In genomic region chr5:61167382-61167781, GRCh38 we compare ENCODE assay signal across 8 cellular contexts. TPM values are rescaled to one million over a fixed set of nuclear protein-coding genes. Genes with fewer than 3 reads are reported as not detected.
A peak's percentile ranks its signal among the peaks of the same experiment; 100 is the strongest.
DNase-seq lines count a peak whose midpoint lies in the region; ATAC-seq and TF ChIP-seq lines count a peak whose summit lies in the region.

No MANE protein-coding gene starts in this region.

- no peak overlapping the region for H3K14ac ChIP-seq in neuronal stem cell (ENCODE audit: low read length)

- H3K36me3 ChIP-seq in Karpas-422 (ENCODE audit: insufficient read depth, low read length) (no peaks in the 10 kb centered on the region), neuronal stem cell (replicated peaks in 1 of 2; ENCODE audit: control insufficient read depth in 2 of 2, insufficient read depth in 2 of 2, low read length in 2 of 2) (peaks cover 0 to 6% of the 10 kb centered on the region in 2 donors)

- TF ChIP-seq CTCF in chondrocyte (IDR thresholded peaks at IDR 0.05) (peak; percentile 81), neural crest cell (conservative IDR thresholded peaks at IDR 0.05) (peak; percentile 36), coronary artery (IDR thresholded peaks at IDR 0.05) (no peak)

- H3K18ac ChIP-seq in neuronal stem cell (ENCODE audit: low read length) = no peak overlapping the region

- ATAC-seq in GM21526 (IDR thresholded peaks at IDR 0.05; ENCODE audit: low FRiP score, unreplicated experiment) (no peak), HG02642 (IDR thresholded peaks at IDR 0.05; ENCODE audit: poor library complexity, unreplicated experiment) (no peak)

- no peak overlapping the region for H2BK15ac ChIP-seq in neuronal stem cell (ENCODE audit: low read length)

- H4K91ac ChIP-seq in neuronal stem cell (ENCODE audit: low read depth, low read length, poor library complexity) = no peak overlapping the region

- H3K9me3 Mint-ChIP-seq in chondrocyte (ENCODE audit: low read depth) (no peaks in the 10 kb centered on the region), neural crest cell (no peaks in the 10 kb centered on the region)

- H3K27ac ChIP-seq in Karpas-422 (ENCODE audit: low read length) = no peak overlapping the region
- no peak overlapping the region for H3K27ac ChIP-seq in coronary artery
- no peak overlapping the region for H3K27ac ChIP-seq in neuronal stem cell (replicated peaks; ENCODE audit: low read length)

- peaks cover 9% of the 10 kb centered on the region; the same call in 1 of the 2 replicates for H3K79me2 ChIP-seq in Karpas-422 (ENCODE audit: low read length)

- H4K20me1 ChIP-seq in Karpas-422 (ENCODE audit: insufficient read depth, low read depth, low read length) = peaks cover 6% of the 10 kb centered on the region

- H3K23ac ChIP-seq in neuronal stem cell (ENCODE audit: low read depth, low read length, poor library complexity) = no peak overlapping the region

- H3K4me2 ChIP-seq in Karpas-422 (ENCODE audit: low read depth, low read length, poor library complexity, severe bottlenecking) (no peak overlapping the region), neuronal stem cell (ENCODE audit: insufficient read depth, low read length, poor library complexity, severe bottlenecking) (no peak overlapping the region)

- H3K4me1 ChIP-seq in Karpas-422 (ENCODE audit: low read length) (peaks cover 11% of the 10 kb centered on the region), neuronal stem cell (ENCODE audit: control insufficient read depth in 2 of 2, insufficient read depth in 1 of 2, low read depth in 1 of 2, low read length in 2 of 2) (no peaks in the 10 kb centered on the region)

- no peaks in the 10 kb centered on the region for H3K9me2 ChIP-seq in Karpas-422 (replicated peaks; ENCODE audit: insufficient read depth, low read length)

- peaks cover 2% of the 10 kb centered on the region for H3K79me1 ChIP-seq in neuronal stem cell (ENCODE audit: low read depth, low read length)

- H4K8ac ChIP-seq in neuronal stem cell (ENCODE audit: low read depth, low read length) = no peak overlapping the region

- no peak overlapping the region for H2BK12ac ChIP-seq in neuronal stem cell (ENCODE audit: low read length)

- H3K27me3 ChIP-seq in Karpas-422 (ENCODE audit: low read length) (no peaks in the 10 kb centered on the region), neuronal stem cell (ENCODE audit: control insufficient read depth in 3 of 3, insufficient read depth in 3 of 3, low read depth in 1 of 3, low read length in 3 of 3) (no peaks in the 10 kb centered on the region)

- H3K9ac ChIP-seq in Karpas-422 (ENCODE audit: low read length) (no peak overlapping the region), neuronal stem cell (ENCODE audit: low read depth, low read length, poor library complexity) (no peak overlapping the region)

- H2AFZ ChIP-seq in Karpas-422 (ENCODE audit: low read length) (no peak overlapping the region), neuronal stem cell (ENCODE audit: low read length) (no peak overlapping the region)

- H3K9me3 ChIP-seq in Karpas-422 (ENCODE audit: low read length) (no peaks in the 10 kb centered on the region), neuronal stem cell (replicated peaks in 1 of 2; ENCODE audit: control insufficient read depth in 2 of 2, insufficient read depth in 1 of 2, low read depth in 1 of 2, low read length in 2 of 2) (peaks cover 0 to 12% of the 10 kb centered on the region in 2 donors)

- H3K4me1 Mint-ChIP-seq in chondrocyte (ENCODE audit: low read depth) (peaks cover 17% of the 10 kb centered on the region), neural crest cell (peaks cover 24% of the 10 kb centered on the region)

- H3K4me3 Mint-ChIP-seq in chondrocyte (ENCODE audit: unreplicated experiment) = no peak overlapping the region
- H3K4me3 Mint-ChIP-seq in neural crest cell = peak overlapping the region; percentile 59

- H3K4me3 ChIP-seq in Karpas-422 (ENCODE audit: low read length) (no peak overlapping the region), coronary artery (no peak overlapping the region), neuronal stem cell (ENCODE audit: low read length in 2 of 2) (no peak overlapping the region)

- peak overlapping the region; percentile 66 for H3K27ac Mint-ChIP-seq in chondrocyte (ENCODE audit: unreplicated experiment)
- no peak overlapping the region for H3K27ac Mint-ChIP-seq in neural crest cell (ENCODE audit: unreplicated experiment)

- DNase-seq in ELR (ENCODE audit: low read depth) (peak; percentile 65), Karpas-422 (peak; percentile 60), chondrocyte (ENCODE audit: low spot score) (no peak), neural crest cell (ENCODE audit: low read depth, low spot score) (no peak), coronary artery (ENCODE audit: low spot score) (no peak), neuronal stem cell (ENCODE audit: low spot score) (no peak)

- WGBS in neuronal stem cell (ENCODE audit: extremely low coverage in 2 of 2, insufficient read length in 2 of 2, insufficient replicate concordance in 1 of 2), 2 donors = no CpG with 5 or more reads among the region's 4 CpGs

- no peak overlapping the region for H3K4ac ChIP-seq in neuronal stem cell (ENCODE audit: low read length)

- H2BK5ac ChIP-seq in neuronal stem cell (ENCODE audit: low read length) = no peak overlapping the region

- no peaks in the 10 kb centered on the region for H3K27me3 Mint-ChIP-seq in chondrocyte (ENCODE audit: low read depth)
- H3K27me3 Mint-ChIP-seq in neural crest cell (ENCODE audit: low read depth) = no peaks in the 10 kb centered on the region

- no peak overlapping the region for H2AK5ac ChIP-seq in neuronal stem cell (ENCODE audit: low read depth, low read length)

- H3K36me3 Mint-ChIP-seq in chondrocyte (ENCODE audit: low read depth) (no peaks in the 10 kb centered on the region), neural crest cell (ENCODE audit: low read depth) (peaks cover 16% of the 10 kb centered on the region)

- no peak overlapping the region for H2BK120ac ChIP-seq in neuronal stem cell (ENCODE audit: low read depth, low read length)

RNA-seq across cellular contexts. Expression of gene SMIM15, which starts 5.1 kb away (rescaled TPM):
- 39.6 and 65.1 TPM in 2 replicates for total RNA-seq in Karpas-422 (2014; rRNA removed; shearing (Covaris generic); ENCODE audit: low replicate concordance)
- 53.8 to 56.6 TPM (median 54.3 TPM) in 3 replicates for total RNA-seq in chondrocyte
- 54.7 and 64.1 TPM in 2 replicates for total RNA-seq in neural crest cell
- 35.5 TPM for polyA plus RNA-seq in neuronal stem cell (2013, experiment 1 of 2)
- polyA plus RNA-seq in neuronal stem cell (2013, experiment 2 of 2) = 36.5 TPM

Comparison
In these comparisons a context has a peak if more than half of its experiments do, and no peak if none do; other contexts are left out.
1. DNase-seq: peak in ELR (single experiment) and Karpas-422 (single experiment); none in chondrocyte (single experiment), neural crest cell (single experiment), coronary artery (single experiment) and neuronal stem cell (single experiment).